18 cellular contexts compared by ENCODE assay signal in genomic region chr6:48135352-48136084, GRCh38. TPM values are rescaled to one million over a fixed set of nuclear protein-coding genes. Genes with fewer than 3 reads are reported as not detected.
DNase-seq lines count a peak whose midpoint lies in the region; ATAC-seq, FAIRE-seq and TF ChIP-seq lines count a peak whose summit lies in the region.
"Had no signal": no experiment of that assay in that cellular context is flagged by ENCODE, and none has a peak within 500 bp of the region (broad histone marks: within the 10 kb centered on the region; RNA-seq: fewer than 3 reads in every experiment).

No MANE protein-coding gene starts in this region.

- no peaks in the 10 kb centered on the region for H3K4me1 ChIP-seq in breast epithelium
- H3K4me1 ChIP-seq in adrenal gland (replicated peaks in 1 of 2): no peaks in the 10 kb centered on the region
- peaks cover 17% of the 10 kb centered on the region for H3K4me1 ChIP-seq in foreskin keratinocyte
- no peaks in the 10 kb centered on the region for H3K4me1 ChIP-seq in H9 (ENCODE audit: insufficient read depth, low read length)

- POLR2A ChIA-PET in MCF 10A (lab: Yijun Ruan, JAX): interaction anchor here (0.6 to 1.9 kb wide), 4 partner anchors 10 to 24 kb away, joined by 3 to 5 read pairs (median 4); partner anchors contain the start of gene PTCHD4

- H3K27me3 ChIP-seq in breast epithelium (no peaks in the 10 kb centered on the region), adrenal gland (no peaks in the 10 kb centered on the region), foreskin keratinocyte (no peaks in the 10 kb centered on the region), H9 (ENCODE audit: insufficient read depth, low read length) (no peaks in the 10 kb centered on the region)
- H3K27me3 ChIP-seq: cardiac muscle cell, thyroid gland had no signal

- no peaks in the 10 kb centered on the region; the same call in 1 of the 2 replicates for H3K79me2 ChIP-seq in H9 (ENCODE audit: insufficient read depth, low read length)

- H3K23ac ChIP-seq in H9 (ENCODE audit: insufficient read length, low read depth, low read length): no peak overlapping the region

- H3K27ac ChIP-seq in breast epithelium (no peak overlapping the region), adrenal gland (peak overlapping the region in 1 of 5 donors; percentile 64), foreskin keratinocyte (no peak overlapping the region), H9 (ENCODE audit: insufficient read length, low read depth, low read length) (no peak overlapping the region)
- H3K27ac ChIP-seq: 22Rv1, cardiac muscle cell had no signal

- no peak overlapping the region for H2BK12ac ChIP-seq in H9 (ENCODE audit: insufficient read length, low read depth, low read length)

- H4K8ac ChIP-seq in H9 (replicated peaks; ENCODE audit: insufficient read length, low read depth, low read length): no peak overlapping the region

- peak; percentile 86 for DNase-seq in MCF 10A (ENCODE audit: unreplicated experiment)
- DNase-seq in breast epithelium (ENCODE audit: low spot score in 2 of 2): no peak
- DNase-seq in adrenal gland: peak in 5 of 7 donors; percentile 14 to 56 (median 33)
- DNase-seq in foreskin keratinocyte: peak; percentile 47 to 69
- DNase-seq in urothelium cell line (ENCODE audit: low spot score): peak; percentile 41
- DNase-seq in MV-4-11 (lab: John Stamatoyannopoulos, UW): no peak
- DNase-seq in chondrocyte (ENCODE audit: low spot score): no peak
- no peak for DNase-seq in H9
- DNase-seq: activated CD4-positive, alpha-beta T cell treated with anti-CD3 and anti-CD28 coated beads for 48 hours; NCI-H1436 treated with DMSO at 0.1 percent for 48 hours; small intestine; T-cell; thyroid gland had no signal

- no peak overlapping the region for H2BK5ac ChIP-seq in H9 (ENCODE audit: insufficient read length, low read length)

- H2BK20ac ChIP-seq in H9 (ENCODE audit: low read depth, low read length, poor library complexity, severe bottlenecking): no peak overlapping the region

- H3K4me3 ChIP-seq in breast epithelium: no peak overlapping the region
- H3K4me3 ChIP-seq in adrenal gland: no peak overlapping the region
- H3K4me3 ChIP-seq: cardiac muscle cell, thyroid gland had no signal

- intact Hi-C loops in MCF 10A (cut with micrococcal nuclease) (loop anchor here (2.0 kb wide), 1 partner anchor 25 kb away; the partner anchor contains the start of gene PTCHD4), breast epithelium (cut with DNase I; ENCODE audit: low total_unique reads) (no loop called here), adrenal gland (cut with DNase I) (no loop called here)

- CTCF ChIA-PET in MCF 10A (lab: Yijun Ruan, JAX): interaction anchor here (0.5 to 0.9 kb wide), 3 partner anchors 15 to 1993 kb away, joined by 3 to 5 read pairs (median 3); no protein-coding TSS in a partner anchor

- peak; percentile 84 for ATAC-seq in foreskin keratinocyte
- ATAC-seq: T-cell had no signal

- no peak overlapping the region for H3K14ac ChIP-seq in H9 (ENCODE audit: insufficient read depth, low read length)

- no peak overlapping the region for H3K4me2 ChIP-seq in H9 (ENCODE audit: insufficient read depth, insufficient read length, low read length)

- peak overlapping the region; percentile 25 for H3K4me3 Mint-ChIP-seq in MCF 10A (ENCODE audit: unreplicated experiment)
- no peak overlapping the region for H3K4me3 Mint-ChIP-seq in chondrocyte (ENCODE audit: unreplicated experiment)
- H3K4me3 Mint-ChIP-seq in H9: no peak overlapping the region
- H3K4me3 Mint-ChIP-seq: nephron, T-cell had no signal

- no peak overlapping the region for H3K9ac ChIP-seq in H9 (ENCODE audit: extremely low read depth, insufficient read length, low read length)

- 39 to 48% (median 39%) methylated on average over 4 of the region's 4 CpGs for WGBS in adrenal gland, 4 donors
- no CpG with 5 or more reads among the region's 4 CpGs for WGBS in H9 (ENCODE audit: extremely low coverage, insufficient read length, low lambda C conversion rate)

- TF ChIP-seq CTCF in MCF 10A (IDR thresholded peaks at IDR 0.05; ENCODE audit: unreplicated experiment) (no peak), breast epithelium (IDR thresholded peaks at IDR 0.05) (no peak), adrenal gland (IDR thresholded peaks at IDR 0.05) (no peak), foreskin keratinocyte (conservative IDR thresholded peaks at IDR 0.05) (no peak), chondrocyte (IDR thresholded peaks at IDR 0.05) (no peak), H9 (conservative IDR thresholded peaks at IDR 0.05) (no peak)

- H3K36me3 Mint-ChIP-seq in MCF 10A (ENCODE audit: insufficient read depth, unreplicated experiment) (no peaks in the 10 kb centered on the region), chondrocyte (ENCODE audit: low read depth) (no peaks in the 10 kb centered on the region), H9 (ENCODE audit: insufficient read depth in 1 of 3, low read depth in 3 of 3) (no peaks in the 10 kb centered on the region)
- H3K36me3 Mint-ChIP-seq: T-cell had no signal

- no peak overlapping the region for H2BK15ac ChIP-seq in H9 (ENCODE audit: low read depth, low read length)

- H3K79me1 ChIP-seq in H9 (ENCODE audit: insufficient read depth, low read depth, low read length, poor library complexity, severe bottlenecking): no peaks in the 10 kb centered on the region

- no peak overlapping the region for H2AFZ ChIP-seq in H9 (ENCODE audit: low read length)

- H3K56ac ChIP-seq in H9 (ENCODE audit: insufficient read length, low read depth, low read length): no peak overlapping the region

- H2AK5ac ChIP-seq in H9 (ENCODE audit: insufficient read length, low read length): no peak overlapping the region

- H3K27ac Mint-ChIP-seq in MCF 10A (ENCODE audit: low read depth, unreplicated experiment) (peak overlapping the region; percentile 78), chondrocyte (ENCODE audit: unreplicated experiment) (no peak overlapping the region), H9 (no peak overlapping the region)
- H3K27ac Mint-ChIP-seq: activated T-helper 2 cell treated with anti-CD3 and anti-CD28 coated beads, Interferon-gamma antibody, Interleukin-2, Interleukin-4, amounts not matched to agents 10 μg/mL and 5 μg/mL and 100 μg/mL, durations not matched to agents 14 hours and 24 hours and 36 hours; nephron; T-cell had no signal

- FAIRE-seq in urothelium cell line (lab: Jason Lieb, UNC): peak; percentile 32
- FAIRE-seq: islet of Langerhans had no signal

- H3K36me3 ChIP-seq in breast epithelium (no peaks in the 10 kb centered on the region), adrenal gland (replicated peaks in 1 of 2) (no peaks in the 10 kb centered on the region)
- H3K36me3 ChIP-seq: cardiac muscle cell, thyroid gland had no signal

- no peaks in the 10 kb centered on the region for H3K9me3 Mint-ChIP-seq in MCF 10A (ENCODE audit: unreplicated experiment)
- no peaks in the 10 kb centered on the region for H3K9me3 Mint-ChIP-seq in chondrocyte (ENCODE audit: low read depth)
- H3K9me3 Mint-ChIP-seq in H9: no peaks in the 10 kb centered on the region
- H3K9me3 Mint-ChIP-seq: activated T-helper 2 cell treated with anti-CD3 and anti-CD28 coated beads, Interferon-gamma antibody, Interleukin-2, Interleukin-4, amounts not matched to agents 10 μg/mL and 5 μg/mL and 100 μg/mL, durations not matched to agents 14 hours and 24 hours and 36 hours; nephron; T-cell had no signal

- H4K5ac ChIP-seq in H9 (ENCODE audit: insufficient read length, low read depth, low read length): no peak overlapping the region

- TF ChIP-seq POLR2A in breast epithelium (IDR thresholded peaks at IDR 0.05): no peak
- TF ChIP-seq POLR2A in adrenal gland (IDR thresholded peaks at IDR 0.05): no peak

- no peak overlapping the region for H3K4ac ChIP-seq in H9 (ENCODE audit: low read depth, low read length)

- H4K20me1 ChIP-seq in H9 (ENCODE audit: control insufficient read depth, insufficient read depth, insufficient read length): no peaks in the 10 kb centered on the region

- no TSS peak for BruUV-seq in MCF 10A (replicated peaks; lab: Mats Ljungman, UMichigan)

- H3K23me2 ChIP-seq in H9 (ENCODE audit: insufficient read length, low read depth, low read length, poor library complexity, severe bottlenecking): no peaks in the 10 kb centered on the region

- no peak overlapping the region for H4K91ac ChIP-seq in H9 (ENCODE audit: insufficient read length, low read depth, low read length)

- H3K4me1 Mint-ChIP-seq in MCF 10A (ENCODE audit: insufficient read depth, unreplicated experiment) (peaks cover 60% of the 10 kb centered on the region), chondrocyte (ENCODE audit: low read depth) (peaks cover 21% of the 10 kb centered on the region), H9 (peaks cover 4% of the 10 kb centered on the region in 2 experiments; a peak in 3 of 4 replicates)
- H3K4me1 Mint-ChIP-seq: nephron, T-cell had no signal

- H3K27me3 Mint-ChIP-seq in MCF 10A (ENCODE audit: insufficient read depth, unreplicated experiment): no peaks in the 10 kb centered on the region
- peaks cover 6% of the 10 kb centered on the region for H3K27me3 Mint-ChIP-seq in chondrocyte (ENCODE audit: low read depth)
- no peaks in the 10 kb centered on the region for H3K27me3 Mint-ChIP-seq in H9 (ENCODE audit: low read depth)
- H3K27me3 Mint-ChIP-seq: T-cell had no signal

- H3K9me3 ChIP-seq in breast epithelium (no peaks in the 10 kb centered on the region), adrenal gland (replicated peaks in 1 of 3) (no peaks in the 10 kb centered on the region), H9 (ENCODE audit: control insufficient read depth, low read depth, low read length) (no peaks in the 10 kb centered on the region)
- H3K9me3 ChIP-seq: thyroid gland had no signal

- no peak overlapping the region for H2BK120ac ChIP-seq in H9 (ENCODE audit: low read depth, low read length, poor library complexity, severe bottlenecking)

- H3T11ph ChIP-seq in H9 (ENCODE audit: low read length): no peak overlapping the region

- no peak overlapping the region for H3K18ac ChIP-seq in H9 (ENCODE audit: insufficient read length, low read depth, low read length)

RNA-seq across cellular contexts. Expression of gene PTCHD4, which starts 24.5 kb away (rescaled TPM):
- total RNA-seq in MCF 10A (2022) (7.4 and 8.4 TPM in 2 replicates), breast epithelium (1 to 10 TPM; 1.6 to 2.9 (median 1.9) TPM), adrenal gland (1 to 10 TPM in 1 of 8 donors, under 1 TPM in 7; 0.18 to 1.7 (median 0.35) TPM), foreskin keratinocyte (0.20 and 0.25 TPM in 2 replicates), chondrocyte (0.95 to 7.6 TPM (median 1.1 TPM) in 3 replicates), H9 (2021) (0.96 and 0.97 TPM in 2 replicates)
- polyA plus RNA-seq in adrenal gland (under 1 TPM; 0.07 to 0.09 (median 0.08) TPM), foreskin keratinocyte (0.08 and 0.13 TPM in 2 replicates)
- total RNA-seq: activated T-helper 2 cell treated with anti-CD3 and anti-CD28 coated beads, Interferon-gamma antibody, Interleukin-2, Interleukin-4, amounts not matched to agents 10 μg/mL and 5 μg/mL and 100 μg/mL, durations not matched to agents 14 hours and 24 hours and 36 hours; T-cell had no signal
- polyA plus RNA-seq: small intestine had no signal

Comparison
In these comparisons a context has a peak if more than half of its experiments do, and no peak if none do; other contexts are left out.
1. DNase-seq: peak in MCF 10A (single experiment), adrenal gland (5 of 7), foreskin keratinocyte (2 of 2) and urothelium cell line (single experiment); none in breast epithelium (0 of 2), MV-4-11 (single experiment), chondrocyte (single experiment) and H9 (single experiment).